15 cellular contexts compared by ENCODE assay signal in genomic region chr20:21228511-21228910, GRCh38.
DNase-seq lines count a peak whose midpoint lies in the region; ATAC-seq and TF ChIP-seq lines count a peak whose summit lies in the region.
"Had no signal": no experiment of that assay in that cellular context is flagged by ENCODE, and none has a peak within 500 bp of the region (broad histone marks: within the 10 kb centered on the region; RNA-seq: fewer than 3 reads in every experiment).

No MANE protein-coding gene starts in this region.

- H3K27ac Mint-ChIP-seq in IgD-negative memory B cell (peak overlapping the region in 2 of 3 donors; percentile 14 to 28), MCF 10A (ENCODE audit: low read depth, unreplicated experiment) (no peak overlapping the region)
- H3K27ac Mint-ChIP-seq: endodermal cell had no signal

- intact Hi-C loops in MCF 10A (cut with micrococcal nuclease), result no loop called here

- H3K36me3 Mint-ChIP-seq in IgD-negative memory B cell, result no peaks in the 10 kb centered on the region
- H3K36me3 Mint-ChIP-seq in MCF 10A (ENCODE audit: insufficient read depth, unreplicated experiment), result peaks cover 24% of the 10 kb centered on the region

- ATAC-seq in GM19328 (IDR thresholded peaks at IDR 0.05; ENCODE audit: unreplicated experiment) (peak; percentile 77), HG02798 (IDR thresholded peaks at IDR 0.05; ENCODE audit: poor library complexity, unreplicated experiment) (peak; percentile 87)

- H3K4me1 Mint-ChIP-seq in IgD-negative memory B cell (peaks cover 6% of the 10 kb centered on the region in 3 donors), MCF 10A (ENCODE audit: insufficient read depth, unreplicated experiment) (no peaks in the 10 kb centered on the region)

- no peak for TF ChIP-seq CTCF in MCF 10A (IDR thresholded peaks at IDR 0.05; ENCODE audit: unreplicated experiment)

- H3K4me3 Mint-ChIP-seq in IgD-negative memory B cell (no peak overlapping the region), MCF 10A (ENCODE audit: unreplicated experiment) (no peak overlapping the region)
- H3K4me3 Mint-ChIP-seq: endodermal cell had no signal

- no peaks in the 10 kb centered on the region for H3K27me3 Mint-ChIP-seq in IgD-negative memory B cell
- H3K27me3 Mint-ChIP-seq in MCF 10A (ENCODE audit: insufficient read depth, unreplicated experiment), result no peaks in the 10 kb centered on the region

- POLR2A ChIA-PET in MCF 10A (lab: Yijun Ruan, JAX), result interaction anchor here (0.7 to 0.9 kb wide), 2 partner anchors 45 to 49 kb away, joined by 3 read pairs; no protein-coding TSS in a partner anchor

- H3K9me3 Mint-ChIP-seq in IgD-negative memory B cell (no peaks in the 10 kb centered on the region), MCF 10A (ENCODE audit: unreplicated experiment) (no peaks in the 10 kb centered on the region)
- H3K9me3 Mint-ChIP-seq: endodermal cell had no signal

- BruUV-seq in MCF 10A (replicated peaks; lab: Mats Ljungman, UMichigan), result no TSS peak

- CTCF ChIA-PET in MCF 10A (lab: Yijun Ruan, JAX), result interaction anchor here (0.6 to 3.4 kb wide), 15 partner anchors 10 to 604 kb away, joined by 3 to 38 read pairs (median 5); no protein-coding TSS in a partner anchor

- peak; percentile 50 for DNase-seq in CD1c-positive myeloid dendritic cell (ENCODE audit: extremely low spot score)
- no peak for DNase-seq in nucleus accumbens (lab: John Stamatoyannopoulos, UW)
- no peak for DNase-seq in SKM-1 treated with dmso at 0.1 percent for 144 hours (lab: John Stamatoyannopoulos, UW; ENCODE audit: unreplicated experiment)
- no peak for DNase-seq in HCEC 1CT
- no peak for DNase-seq in MCF 10A (ENCODE audit: unreplicated experiment)
- DNase-seq: amygdala, DMS53, endodermal cell, hippocampal formation, KBM-7, NCI-H446 treated with DMSO at 0.1 percent for 48 hours, SK-N-SH had no signal
